In genomic region chr11:45583981-45584380, GRCh38 we compare ENCODE assay signal across 34 cellular contexts.
"Had no signal": no experiment of that assay in that cellular context is flagged by ENCODE, and none has a peak within 500 bp of the region (broad histone marks: within the 10 kb centered on the region; RNA-seq: fewer than 3 reads in every experiment).

No MANE protein-coding gene starts in this region.

- H3K27ac ChIP-seq: KMS-11 had no signal

- H3K36me3 ChIP-seq: MG63 had no signal

- DNase-seq: Karpas-422, Kasumi-1, KG1, MG63, MM.1S, MV-4-11, NCI-H1048, NCI-H1092, NCI-H1092 treated with DMSO at 0.1 percent for 48 hours, NCI-H1105, NCI-H1105 treated with DMSO at 0.1 percent for 48 hours, NCI-H1417, NCI-H1417 treated with DMSO at 0.1 percent for 48 hours, NCI-H1436, NCI-H1436 treated with DMSO at 0.1 percent for 48 hours, NCI-H146, NCI-H1694, NCI-H1694 treated with DMSO at 0.1 percent for 48 hours, NCI-H187, NCI-H187 treated with DMSO at 0.1 percent for 48 hours, NCI-H1930, NCI-H2029, NCI-H2029 treated with DMSO at 0.1 percent for 48 hours, NCI-H2081, NCI-H2081 treated with DMSO at 0.1 percent for 48 hours, NCI-H2107, NCI-H2171, NCI-H2171 treated with DMSO at 0.1 percent for 48 hours, NCI-H2227 treated with DMSO at 0.1 percent for 48 hours, NCI-H226, NCI-H345, NCI-H446, NCI-H446 treated with DMSO at 0.1 percent for 48 hours had no signal

- H3K4me3 ChIP-seq: MG63 had no signal

- H3K9me3 ChIP-seq: MG63 had no signal
